In genomic region chr9:70195456-70195855, GRCh38 we compare ENCODE assay signal across 18 cellular contexts.
"Had no signal": no experiment of that assay in that cellular context is flagged by ENCODE, and none has a peak within 500 bp of the region (broad histone marks: within the 10 kb centered on the region; RNA-seq: fewer than 3 reads in every experiment).

No MANE protein-coding gene starts in this region.

- H3K27me3 ChIP-seq: colonic mucosa, pancreas, thyroid gland, uterus had no signal

- DNase-seq: activated CD4-positive, alpha-beta T cell treated with anti-CD3 and anti-CD28 coated beads for 36 hours; activated CD8-positive, alpha-beta memory T cell treated with anti-CD3 and anti-CD28 coated beads, Interleukin-2, amount 50 U/mL, for 48 hours; activated CD8-positive, alpha-beta T cell treated with anti-CD3 and anti-CD28 coated beads for 36 hours; activated naive CD4-positive, alpha-beta T cell; activated naive CD8-positive, alpha-beta T cell treated with anti-CD3 and anti-CD28 coated beads, Interleukin-2, amount 50 U/mL, for 24 hours; caudate nucleus; colonic mucosa; effector CD4-positive, alpha-beta T cell; left cardiac atrium; naive B cell; pancreas; retina; stimulated activated CD4-positive, alpha-beta T cell treated with anti-CD3 and anti-CD28 coated beads, Interleukin-4, amount 100 ng/mL, for 4 hours; T-helper 9 cell; thyroid gland; uterus had no signal

- FAIRE-seq: pancreas had no signal

- ATAC-seq: activated CD4-positive, alpha-beta T cell treated with anti-CD3 and anti-CD28 coated beads for 36 hours; activated CD8-positive, alpha-beta T cell treated with anti-CD3 and anti-CD28 coated beads for 36 hours; activated naive CD8-positive, alpha-beta T cell treated with anti-CD3 and anti-CD28 coated beads, Interleukin-2, amount 50 U/mL, for 24 hours; left cardiac atrium; pancreas had no signal

- H3K27ac ChIP-seq: colonic mucosa, pancreas, skin epidermis, thyroid gland, uterus, VCaP had no signal

- H3K4me1 ChIP-seq: colonic mucosa, pancreas, thyroid gland, uterus had no signal
